15 cellular contexts compared by ENCODE assay signal in the genomic region with DNA sequence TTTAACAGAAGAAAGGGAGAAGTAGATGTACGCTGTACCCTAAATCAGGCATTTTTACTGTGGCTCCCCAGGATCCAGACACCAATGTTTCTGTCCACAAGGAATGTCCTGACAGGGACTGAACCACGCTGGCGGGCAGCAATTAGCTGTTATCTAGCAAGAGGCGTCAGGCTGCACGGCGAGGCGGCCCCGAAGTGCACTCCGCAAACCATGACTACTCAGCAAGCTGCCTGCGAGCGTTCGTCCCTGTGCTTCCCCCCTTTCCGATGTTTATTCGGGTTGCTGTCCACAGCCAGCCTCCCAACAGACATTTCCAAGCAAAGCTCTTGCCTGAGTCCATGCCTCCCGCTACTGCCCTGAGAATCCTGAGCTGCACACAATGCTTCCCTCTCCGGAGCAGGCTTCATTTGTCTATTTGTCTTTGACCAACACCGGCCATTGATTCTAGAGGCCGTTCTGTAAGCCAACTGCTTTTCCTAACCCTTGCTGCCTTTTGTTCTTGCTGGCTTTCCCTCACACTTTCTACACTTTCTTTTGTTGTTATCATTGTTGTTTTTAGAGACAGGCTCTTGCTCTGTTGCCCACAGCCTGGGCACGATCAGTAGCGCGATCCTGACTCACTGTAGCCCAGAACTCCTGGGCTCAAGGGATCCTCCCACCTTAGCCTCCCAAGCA. TPM values are rescaled to one million over a fixed set of nuclear protein-coding genes. Genes with fewer than 3 reads are reported as not detected.
DNase-seq lines count a peak whose midpoint lies in the region; ATAC-seq lines count a peak whose summit lies in the region.
"Had no signal": no experiment of that assay in that cellular context is flagged by ENCODE, and none has a peak within 500 bp of the region (broad histone marks: within the 10 kb centered on the region; RNA-seq: fewer than 3 reads in every experiment).

No MANE protein-coding gene starts in this region.

- peak; percentile 27 for ATAC-seq in left ventricle myocardium superior
- ATAC-seq: naive thymus-derived CD4-positive, alpha-beta T cell had no signal

- intact Hi-C loops in left ventricle myocardium superior (cut with micrococcal nuclease) = no loop called here
- intact Hi-C loops in posterior vena cava (cut with DNase I) = no loop called here

- peak; percentile 13 for DNase-seq in HuH-7 (ENCODE audit: low spot score)
- DNase-seq in SK-N-DZ (ENCODE audit: low spot score) = peak; percentile 32
- peak; percentile 46 for DNase-seq in left ventricle myocardium superior
- peak; percentile 82 for DNase-seq in posterior vena cava (ENCODE audit: low spot score)
- DNase-seq in NCI-H2029 (lab: John Stamatoyannopoulos, UW) = no peak
- no peak for DNase-seq in germinal center (ENCODE audit: low spot score)
- no peak for DNase-seq in DMS53 (lab: John Stamatoyannopoulos, UW)
- no peak for DNase-seq in NCI-H82 (lab: John Stamatoyannopoulos, UW)
- DNase-seq: activated CD4-positive, alpha-beta T cell treated with anti-CD3 and anti-CD28 coated beads, Interleukin-2, amount 10 ng/mL, durations not matched to agents 24 days and 14 days; cortex of kidney; KG1; naive thymus-derived CD4-positive, alpha-beta T cell; NCI-H1092 treated with DMSO at 0.1 percent for 48 hours; NCI-H2171 treated with DMSO at 0.1 percent for 48 hours; RPMI8226 had no signal

RNA-seq across cellular contexts. Expression of a gene that starts 55.5 kb away (rescaled TPM):
- 13.5 and 14.9 TPM in 2 replicates for polyA plus RNA-seq in SK-N-DZ (2014; cell fraction: cytosol; rRNA removed)
- polyA plus RNA-seq in SK-N-DZ (2014; cell fraction: nucleus; rRNA removed) = 17.9 and 19.6 TPM in 2 replicates
- total RNA-seq in left ventricle myocardium superior = 16.9 TPM
- 10 to 100 TPM; 18.6 to 22.2 TPM for total RNA-seq in posterior vena cava

Comparison
In these comparisons a context has a peak if more than half of its experiments do, and no peak if none do; other contexts are left out.
1. DNase-seq: peak in HuH-7 (single experiment), SK-N-DZ (single experiment), left ventricle myocardium superior (single experiment) and posterior vena cava (single experiment); none in NCI-H2029 (single experiment), germinal center (single experiment), DMS53 (single experiment) and NCI-H82 (single experiment).